Comparison of ENCODE assay signal across 27 cellular contexts in the genomic region with DNA sequence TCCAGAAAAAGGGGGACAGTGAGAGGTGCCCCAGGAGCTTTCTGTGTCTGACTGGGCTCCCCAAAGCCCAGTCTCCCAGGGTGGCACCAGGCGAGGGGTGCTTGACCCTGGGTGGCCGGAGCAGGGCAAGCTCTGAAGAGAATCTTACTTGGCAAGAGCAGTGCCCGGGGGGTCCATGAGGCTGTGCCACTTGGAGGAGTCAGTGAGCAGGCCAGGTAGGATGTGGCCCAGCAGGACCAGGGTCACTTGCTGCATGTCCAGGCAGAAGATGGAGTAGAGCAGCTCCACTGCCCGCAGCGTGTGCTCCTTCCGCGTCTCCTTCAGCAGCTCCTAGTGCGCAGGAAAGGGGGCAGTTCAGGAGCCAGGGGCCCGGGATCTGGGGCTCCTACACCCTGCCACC. TPM values are rescaled to one million over a fixed set of nuclear protein-coding genes. Genes with fewer than 3 reads are reported as not detected.
DNase-seq lines count a peak whose midpoint lies in the region; ATAC-seq, FAIRE-seq and TF ChIP-seq lines count a peak whose summit lies in the region.
"Had no signal": no experiment of that assay in that cellular context is flagged by ENCODE, and none has a peak within 500 bp of the region (broad histone marks: within the 10 kb centered on the region; RNA-seq: fewer than 3 reads in every experiment).

No MANE protein-coding gene starts in this region.

- H3K27ac ChIP-seq in ACC112 (ENCODE audit: low read depth, low read length): peak overlapping the region; percentile 88
- H3K27ac ChIP-seq in RWPE2 (ENCODE audit: poor library complexity, severe bottlenecking): peak overlapping the region; percentile 93
- H3K27ac ChIP-seq in left lung: peak overlapping the region; percentile 37 to 63
- H3K27ac ChIP-seq in skeletal muscle tissue (ENCODE audit: low read depth, low read length): peak overlapping the region; percentile 11

- H2AFZ ChIP-seq in ACC112 (ENCODE audit: low read length, unreplicated experiment): no peak overlapping the region

- FAIRE-seq in urothelium cell line (lab: Jason Lieb, UNC): no peak
- FAIRE-seq: GM12891 had no signal

- TF ChIP-seq CTCF in RWPE2 (IDR thresholded peaks at IDR 0.05; ENCODE audit: poor library complexity, severe bottlenecking) (no peak), left lung (IDR thresholded peaks at IDR 0.05) (no peak)

- DNase-seq in RWPE2 (ENCODE audit: low spot score): no peak
- DNase-seq in left lung: no peak
- no peak for DNase-seq in urothelium cell line (ENCODE audit: low spot score)
- no peak for DNase-seq in OCI-M1 (lab: John Stamatoyannopoulos, UW)
- no peak for DNase-seq in ACHN
- DNase-seq: activated CD4-positive, alpha-beta T cell treated with anti-CD3 and anti-CD28 coated beads, Interleukin-2, amount 50 U/mL, for 1 hour; activated CD8-positive, alpha-beta memory T cell treated with anti-CD3 and anti-CD28 coated beads, Interleukin-2, amount 10 ng/mL, durations not matched to agents 7 days and 5 days; aorta; central memory CD4-positive, alpha-beta T cell; HCEC 1CT; naive thymus-derived CD8-positive, alpha-beta T cell; NCI-H1417 treated with DMSO at 0.1 percent for 48 hours; SHP77 treated with DMSO at 0.1 percent for 48 hours; T1000 had no signal

- H3K27me3 ChIP-seq in ACC112 (ENCODE audit: insufficient read depth, low read length): no peaks in the 10 kb centered on the region
- no peaks in the 10 kb centered on the region for H3K27me3 ChIP-seq in RWPE2 (ENCODE audit: insufficient read depth, poor library complexity, severe bottlenecking)
- no peaks in the 10 kb centered on the region for H3K27me3 ChIP-seq in left lung
- no peaks in the 10 kb centered on the region for H3K27me3 ChIP-seq in skeletal muscle tissue (ENCODE audit: control insufficient read depth in 3 of 3, insufficient read depth in 3 of 3, low read length in 3 of 3)

- peaks cover 2% of the 10 kb centered on the region for H3K79me2 ChIP-seq in ACC112 (ENCODE audit: control insufficient read depth, insufficient read depth, low read length, unreplicated experiment)

- in situ Hi-C loops in ACHN (cut with HindIII; ENCODE audit: low pct_ligation_motif_present, low pct_unique_long_range_greater_than_20kb, low sequenced_read_pairs): no loop called here

- H3K36me3 ChIP-seq in ACC112 (ENCODE audit: insufficient read depth, low read length): peaks cover 4% of the 10 kb centered on the region; the same call in 1 of the 2 replicates
- peaks cover 71% of the 10 kb centered on the region for H3K36me3 ChIP-seq in RWPE2 (ENCODE audit: low read depth)
- H3K36me3 ChIP-seq in left lung: peaks cover 0 to 64% of the 10 kb centered on the region in 2 donors
- H3K36me3 ChIP-seq in skeletal muscle tissue (ENCODE audit: control insufficient read depth in 3 of 3, insufficient read depth in 3 of 3, low read length in 3 of 3): peaks cover 39 to 50% (median 42%) of the 10 kb centered on the region in 3 donors

- intact Hi-C loops in left lung (cut with DNase I): loop anchor here in 1 of 2 donors (10.0 kb wide), 1 partner anchor 152 kb away; a partner anchor contains a TSS

- H3K9ac ChIP-seq in skeletal muscle tissue (ENCODE audit: low read depth in 1 of 3, low read length in 3 of 3): no peak overlapping the region

- H3K4me1 ChIP-seq in ACC112 (ENCODE audit: control insufficient read depth, insufficient read depth, low read length, unreplicated experiment) (peaks cover 93% of the 10 kb centered on the region), RWPE2 (ENCODE audit: insufficient read depth, poor library complexity, severe bottlenecking) (peaks cover 85% of the 10 kb centered on the region), left lung (peaks cover 19 to 94% of the 10 kb centered on the region in 2 donors), skeletal muscle tissue (ENCODE audit: control insufficient read depth in 3 of 3, insufficient read depth in 3 of 3, low read length in 3 of 3) (peaks cover 64 to 81% (median 68%) of the 10 kb centered on the region in 3 donors)

- H3K4me3 ChIP-seq in ACC112 (ENCODE audit: low read depth, low read length): no peak overlapping the region
- peak overlapping the region; percentile 23 for H3K4me3 ChIP-seq in RWPE2 (ENCODE audit: severe bottlenecking)
- H3K4me3 ChIP-seq in left lung: no peak overlapping the region
- no peak overlapping the region for H3K4me3 ChIP-seq in skeletal muscle tissue (ENCODE audit: low read length in 3 of 3)

- no peak for ATAC-seq in RWPE2 (ENCODE audit: low read depth)
- ATAC-seq in left lung: no peak
- ATAC-seq in HG03139 (IDR thresholded peaks at IDR 0.05; ENCODE audit: unreplicated experiment): no peak
- ATAC-seq: activated CD8-positive, alpha-beta memory T cell treated with anti-CD3 and anti-CD28 coated beads, Interleukin-2, amount 10 ng/mL, durations not matched to agents 7 days and 5 days; naive thymus-derived CD8-positive, alpha-beta T cell; WTC11 had no signal

- H3K9me3 ChIP-seq in RWPE2 (ENCODE audit: severe bottlenecking) (no peaks in the 10 kb centered on the region), left lung (no peaks in the 10 kb centered on the region), skeletal muscle tissue (ENCODE audit: control insufficient read depth in 3 of 3, low read length in 3 of 3) (no peaks in the 10 kb centered on the region)

RNA-seq across cellular contexts. Expression of a gene that starts 7.3 kb away (rescaled TPM):
- 1 to 10 TPM in 1 of 2 donors, under 1 TPM in 1; 0.61 to 1.7 TPM for total RNA-seq in left lung
- 0.52 TPM for total RNA-seq in skeletal muscle tissue
- total RNA-seq: A172; activated CD8-positive, alpha-beta memory T cell treated with anti-CD3 and anti-CD28 coated beads, Interleukin-2, amount 10 ng/mL, durations not matched to agents 7 days and 5 days; activated T-helper 1 cell treated with anti-CD3 and anti-CD28 coated beads, Interleukin-12 subunit alpha, Interleukin-12 subunit beta, Interleukin-2, Interleukin-4 antibody, amounts not matched to agents 30 ng/mL and 10 ng/mL and 1 ng/mL, durations not matched to agents 14 hours and 24 hours and 36 hours; M059J; naive thymus-derived CD8-positive, alpha-beta T cell; NCI-H460; OCI-LY7; renal cortical epithelial cell; temporal lobe; WTC11 had no signal

RNA-seq across cellular contexts. Expression of a gene that starts 31.7 kb away (rescaled TPM):
- total RNA-seq in left lung (10 to 100 TPM; 72.0 to 75.2 TPM), skeletal muscle tissue (25.6 TPM)

RNA-seq across cellular contexts. Expression of a gene that starts 40.3 kb away (rescaled TPM):
- 10 to 100 TPM; 37.9 to 45.2 TPM for total RNA-seq in left lung
- total RNA-seq in skeletal muscle tissue: 30.8 TPM

RNA-seq across cellular contexts. Expression of a gene that starts 41.9 kb away (rescaled TPM):
- total RNA-seq in left lung (100 to 1,000 TPM in 1 of 2 donors, 10 to 100 TPM in 1; 72.8 to 117 TPM), skeletal muscle tissue (56.4 TPM)

RNA-seq across cellular contexts. Expression of a gene that starts 59.7 kb away (rescaled TPM):
- under 1 TPM in 1 of 2 donors, not detected in 1; 0.76 TPM for total RNA-seq in left lung
- not detected for total RNA-seq in skeletal muscle tissue
- total RNA-seq: A172; activated CD8-positive, alpha-beta memory T cell treated with anti-CD3 and anti-CD28 coated beads, Interleukin-2, amount 10 ng/mL, durations not matched to agents 7 days and 5 days; dermis microvascular lymphatic vessel endothelial cell; M059J; naive thymus-derived CD8-positive, alpha-beta T cell; NCI-H460; renal cortical epithelial cell; WTC11 had no signal

Comparison
In these comparisons a context has a peak if more than half of its experiments do, and no peak if none do; other contexts are left out.
1. H3K27ac ChIP-seq: peak in every context shown above with its lines; median percentile 93 in RWPE2; 88 in ACC112; 50 in left lung; 11 in skeletal muscle tissue.